Comparison of ENCODE assay signal across 8 cellular contexts in the genomic region with DNA sequence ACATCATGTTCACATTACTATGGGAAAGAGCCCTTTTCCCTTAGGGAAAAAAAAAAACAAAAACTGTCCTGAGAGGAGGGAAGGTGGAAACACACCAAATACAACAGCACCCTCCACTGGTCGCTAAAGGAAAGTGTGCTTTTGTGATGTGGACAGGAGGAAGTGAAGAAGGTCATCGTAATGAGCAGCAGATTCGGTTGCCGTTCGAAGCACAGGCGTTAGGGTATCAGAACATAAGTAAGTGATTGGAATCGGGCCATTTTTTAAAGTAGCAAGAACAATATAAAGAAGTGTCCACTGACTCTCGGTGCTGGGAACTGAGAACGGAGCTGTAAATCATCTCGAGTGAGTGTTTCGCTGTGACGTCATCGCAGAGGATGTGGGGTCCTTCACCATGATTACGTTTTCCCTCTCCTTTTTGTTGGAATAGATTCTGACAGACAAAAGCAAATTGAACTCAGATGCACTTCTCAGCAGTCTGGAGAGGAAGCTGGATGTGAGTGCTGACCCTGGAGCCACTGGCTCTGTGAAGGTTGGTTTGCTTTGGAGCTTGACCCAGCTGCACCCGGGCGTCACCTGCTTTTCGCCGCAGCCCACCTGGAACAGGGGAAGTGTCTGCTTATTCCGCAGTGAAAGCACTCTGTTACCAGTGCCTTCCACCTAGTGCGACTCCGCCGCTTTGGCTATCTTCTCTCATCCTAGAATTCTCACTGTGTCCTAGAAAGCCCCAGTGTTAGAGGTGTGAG.
A peak's percentile ranks its signal among the peaks of the same experiment; 100 is the strongest.
DNase-seq lines count a peak whose midpoint lies in the region; ATAC-seq and TF ChIP-seq lines count a peak whose summit lies in the region.

No MANE protein-coding gene starts in this region.

- H3K4me3 Mint-ChIP-seq in WTC11, result peak overlapping the region; percentile 71

- DNase-seq in GM13977 (ENCODE audit: low spot score), result peak; percentile 68
- peak; percentile 30 for DNase-seq in NCI-H2171 (lab: John Stamatoyannopoulos, UW)
- DNase-seq in WTC11 (ENCODE audit: low spot score), result peak; percentile 33
- DNase-seq in foreskin melanocyte, result peak; percentile 60
- DNase-seq in non-pigmented ciliary epithelial cell (ENCODE audit: low read depth), result peak; percentile 43
- DNase-seq in hippocampal formation (lab: John Stamatoyannopoulos, UW), result no peak

- TF ChIP-seq CTCF in C4-2B (conservative IDR thresholded peaks at IDR 0.05) (peak; percentile 91), GM13977 (IDR thresholded peaks at IDR 0.05; ENCODE audit: extremely low read depth, insufficient read depth, missing control alignments) (peak; percentile 69), WTC11 (IDR thresholded peaks at IDR 0.05) (peak; percentile 53)

- H3K9me3 Mint-ChIP-seq in WTC11, result no peaks in the 10 kb centered on the region

- H3K36me3 Mint-ChIP-seq in WTC11, result no peaks in the 10 kb centered on the region

- H3K27ac Mint-ChIP-seq in WTC11, result no peak overlapping the region

- CTCF ChIA-PET in WTC11 (lab: Charles Lee), result interaction anchor here (0.8 to 1.6 kb wide), 11 partner anchors 11 to 852 kb away, joined by 3 to 8 read pairs (median 4); no protein-coding TSS in a partner anchor

- ATAC-seq in WTC11 (peak; percentile 90), HG03460 (IDR thresholded peaks at IDR 0.05; ENCODE audit: unreplicated experiment) (no peak)

- peaks cover 19% of the 10 kb centered on the region for H3K27me3 Mint-ChIP-seq in WTC11 (ENCODE audit: low read depth)

- POLR2A ChIA-PET in WTC11 (lab: Charles Lee), result no interaction called here

- H3K27ac ChIP-seq in C4-2B, result no peak overlapping the region

- peaks cover 3% of the 10 kb centered on the region; the same call in 1 of the 2 replicates for H3K4me1 Mint-ChIP-seq in WTC11

- in situ Hi-C loops in GM13977 (cut with MboI; ENCODE audit: low pct_unique_long_range_greater_than_20kb, low sequenced_read_pairs, unreplicated experiment), result no loop called here

TF ChIP-seq in WTC11, 78 proteins besides CTCF, POLR2A, EP300 and RAD21:
- no peak for TF ChIP-seq ZNF138 (CRISPR knock-in tag; conservative IDR thresholded peaks at IDR 0.05)
- TF ChIP-seq SP1 (CRISPR knock-in tag; conservative IDR thresholded peaks at IDR 0.05), result 0 out of 2 replicates have a peak, but pooled peaks have one; percentile 23
- TF ChIP-seq CREM (CRISPR knock-in tag; IDR thresholded peaks at IDR 0.05), result peak; percentile 83; the same call in 1 of the 2 replicates
- TF ChIP-seq ZNF219 (CRISPR knock-in tag; IDR thresholded peaks at IDR 0.05; ENCODE audit: borderline replicate concordance), result no peak
- TF ChIP-seq NR3C1 (CRISPR knock-in tag; conservative IDR thresholded peaks at IDR 0.05; ENCODE audit: low read depth), result no peak
- TF ChIP-seq TEAD1 (CRISPR knock-in tag; IDR thresholded peaks at IDR 0.05), result peak; percentile 36; the same call in 1 of the 2 replicates
- TF ChIP-seq NR1H2 (CRISPR knock-in tag; IDR thresholded peaks at IDR 0.05), result no peak
- TF ChIP-seq, protein P1, sequence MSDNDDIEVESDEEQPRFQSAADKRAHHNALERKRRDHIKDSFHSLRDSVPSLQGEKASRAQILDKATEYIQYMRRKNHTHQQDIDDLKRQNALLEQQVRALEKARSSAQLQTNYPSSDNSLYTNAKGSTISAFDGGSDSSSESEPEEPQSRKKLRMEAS (CRISPR knock-in tag; IDR thresholded peaks at IDR 0.05), result peak; percentile 57; the same call in 1 of the 2 replicates

Comparison
In these comparisons a context has a peak if more than half of its experiments do, and no peak if none do; other contexts are left out.
1. DNase-seq: peak in GM13977 (single experiment), NCI-H2171 (single experiment), WTC11 (single experiment), foreskin melanocyte (single experiment) and non-pigmented ciliary epithelial cell (single experiment); none in hippocampal formation (0 of 2).
2. Peak in every context shown above with its lines, with median percentiles within 50 percentile points of each other: CTCF ChIP-seq.